ENCODE assay signal across 1 cellular context in genomic region chr1:37932759-37933158, GRCh38.
TF ChIP-seq lines count a peak whose summit lies in the region.

No MANE protein-coding gene starts in this region.

TF ChIP-seq in K562, 482 proteins besides CTCF, POLR2A, EP300 and RAD21 (continued from another document):
- TF ChIP-seq HBP1 (CRISPR knock-in tag; IDR thresholded peaks at IDR 0.05) = no peak
- TF ChIP-seq, protein P1, sequence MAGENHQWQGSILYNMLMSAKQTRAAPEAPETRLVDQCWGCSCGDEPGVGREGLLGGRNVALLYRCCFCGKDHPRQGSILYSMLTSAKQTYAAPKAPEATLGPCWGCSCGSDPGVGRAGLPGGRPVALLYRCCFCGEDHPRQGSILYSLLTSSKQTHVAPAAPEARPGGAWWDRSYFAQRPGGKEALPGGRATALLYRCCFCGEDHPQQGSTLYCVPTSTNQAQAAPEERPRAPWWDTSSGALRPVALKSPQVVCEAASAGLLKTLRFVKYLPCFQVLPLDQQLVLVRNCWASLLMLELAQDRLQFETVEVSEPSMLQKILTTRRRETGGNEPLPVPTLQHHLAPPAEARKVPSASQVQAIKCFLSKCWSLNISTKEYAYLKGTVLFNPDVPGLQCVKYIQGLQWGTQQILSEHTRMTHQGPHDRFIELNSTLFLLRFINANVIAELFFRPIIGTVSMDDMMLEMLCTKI (IDR thresholded peaks at IDR 0.05; ENCODE audit: partially characterized antibody) = no peak
- no peak for TF ChIP-seq RBM25 (IDR thresholded peaks at IDR 0.05; ENCODE audit: low read depth, low read length, severe bottlenecking)
- no peak for TF ChIP-seq TCF3 (CRISPR knock-in tag; IDR thresholded peaks at IDR 0.05)
- TF ChIP-seq ATF3 (IDR thresholded peaks at IDR 0.05) = peak; percentile 60
- TF ChIP-seq ATF3 (CRISPR knock-in tag; conservative IDR thresholded peaks at IDR 0.05) = no peak
- TF ChIP-seq, protein P2, sequence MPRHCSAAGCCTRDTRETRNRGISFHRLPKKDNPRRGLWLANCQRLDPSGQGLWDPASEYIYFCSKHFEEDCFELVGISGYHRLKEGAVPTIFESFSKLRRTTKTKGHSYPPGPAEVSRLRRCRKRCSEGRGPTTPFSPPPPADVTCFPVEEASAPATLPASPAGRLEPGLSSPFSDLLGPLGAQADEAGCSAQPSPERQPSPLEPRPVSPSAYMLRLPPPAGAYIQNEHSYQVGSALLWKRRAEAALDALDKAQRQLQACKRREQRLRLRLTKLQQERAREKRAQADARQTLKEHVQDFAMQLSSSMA (CRISPR knock-in tag; IDR thresholded peaks at IDR 0.05) = no peak
- peak; percentile 44 for TF ChIP-seq SMARCA4 (IDR thresholded peaks at IDR 0.05)
- TF ChIP-seq RBM39 (optimal IDR thresholded peaks at IDR 0.05; ENCODE audit: low read depth, low read length) = no peak
TF ChIP-seq in K562: peak in this region for 8.
